ENCODE assay signal across 24 cellular contexts in the genomic region with DNA sequence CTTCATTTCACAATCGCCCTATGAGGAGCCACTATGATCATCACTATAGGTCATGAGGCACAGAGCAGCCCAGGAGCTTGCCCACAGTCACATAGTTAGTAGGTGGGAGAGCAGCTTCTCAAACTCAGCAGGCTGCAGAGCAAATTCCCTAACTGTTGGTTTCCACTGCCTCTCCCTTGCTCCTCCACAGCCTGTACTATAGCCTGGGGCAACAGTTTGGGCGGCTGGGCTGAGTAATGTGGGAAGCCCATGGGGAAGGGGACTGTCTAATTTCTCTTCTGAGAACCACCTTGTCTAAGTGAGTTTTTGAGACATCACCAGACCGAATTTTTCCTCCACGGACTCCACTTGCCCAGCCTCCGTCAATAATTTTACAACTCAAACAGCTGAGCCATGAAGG.
A peak's percentile ranks its signal among the peaks of the same experiment; 100 is the strongest.
DNase-seq lines count a peak whose midpoint lies in the region; ATAC-seq, FAIRE-seq and TF ChIP-seq lines count a peak whose summit lies in the region.
"Had no signal": no experiment of that assay in that cellular context is flagged by ENCODE, and none has a peak within 500 bp of the region (broad histone marks: within the 10 kb centered on the region; RNA-seq: fewer than 3 reads in every experiment).

No MANE protein-coding gene starts in this region.

- no peak for FAIRE-seq in H1 (lab: Jason Lieb, UNC)
- FAIRE-seq: A204.1, GM12878, GM19239 had no signal

- TF ChIP-seq POLR2A in H1 (IDR thresholded peaks at IDR 0.05; ENCODE audit: control extremely low read depth in 1 of 2, low read depth in 2 of 2, low read length in 2 of 2) (no peak), thyroid gland (IDR thresholded peaks at IDR 0.05) (no peak)

- no peak overlapping the region for H4K8ac ChIP-seq in H1 (ENCODE audit: extremely low read depth, insufficient read depth, low read length)
- H4K8ac ChIP-seq in mesendoderm (ENCODE audit: low read depth, low read length) = no peak overlapping the region

- intact Hi-C loops in thyroid gland (cut with DNase I) = no loop called here

- no peaks in the 10 kb centered on the region for H3K36me3 Mint-ChIP-seq in T-cell
- H3K36me3 Mint-ChIP-seq: CD4-positive, CD25-positive, alpha-beta regulatory T cell; CD8-positive, alpha-beta T cell had no signal

- H3K9ac ChIP-seq in H1 (replicated peaks in 1 of 4; ENCODE audit: extremely low read depth in 1 of 4, low read depth in 3 of 4, low read length in 3 of 4) (no peak overlapping the region), mesendoderm (ENCODE audit: low read length) (no peak overlapping the region)
- H3K9ac ChIP-seq: BLaER1 had no signal

- TF ChIP-seq EP300 in H1 (IDR thresholded peaks at IDR 0.05; ENCODE audit: borderline replicate concordance in 1 of 2, low read depth in 2 of 2, low read length in 2 of 2) = no peak

- no peak overlapping the region for H3K4me3 Mint-ChIP-seq in T-cell
- H3K4me3 Mint-ChIP-seq: B cell; CD4-positive, CD25-positive, alpha-beta regulatory T cell; CD8-positive, alpha-beta T cell had no signal

- POLR2A ChIA-PET in H1 (lab: Charles Lee; ENCODE audit: partially characterized antibody) (interaction anchor here (2.0 kb wide), 1 partner anchor 13 kb away, joined by 5 read pairs; no protein-coding TSS in a partner anchor), T-cell (lab: Charles Lee) (no interaction called here)

- peaks cover 0 to 7% (median 0%) of the 10 kb centered on the region in 3 donors for H3K9me3 Mint-ChIP-seq in T-cell
- H3K9me3 Mint-ChIP-seq: CD8-positive, alpha-beta T cell had no signal

- CTCF ChIA-PET in H1 (lab: Charles Lee; ENCODE audit: partially characterized antibody) (interaction anchor here (1.6 to 2.5 kb wide), 2 partner anchors 154 to 240 kb away, joined by 3 to 9 read pairs; no protein-coding TSS in a partner anchor), T-cell (lab: Charles Lee) (no interaction called here)

- H3K27me3 ChIP-seq in H1 (replicated peaks in 1 of 4; ENCODE audit: control insufficient read depth in 3 of 4, extremely low read depth in 1 of 4, insufficient read depth in 3 of 4, low read length in 3 of 4) = no peaks in the 10 kb centered on the region
- no peaks in the 10 kb centered on the region for H3K27me3 ChIP-seq in mesendoderm (ENCODE audit: insufficient read depth, low read length, poor library complexity)
- H3K27me3 ChIP-seq in thyroid gland = no peaks in the 10 kb centered on the region
- H3K27me3 ChIP-seq: BLaER1 had no signal

- H3K4me2 ChIP-seq in H1 (ENCODE audit: insufficient read depth in 1 of 2, low read depth in 2 of 2, low read length in 2 of 2) = no peak overlapping the region
- H3K4me2 ChIP-seq in mesendoderm (ENCODE audit: low read length) = no peak overlapping the region
- H3K4me2 ChIP-seq: BLaER1 had no signal

- no peak overlapping the region for H2AFZ ChIP-seq in H1 (ENCODE audit: low read length)

- H3K23me2 ChIP-seq in H1 (ENCODE audit: low read depth, low read length) = peaks cover 2% of the 10 kb centered on the region; the same call in 1 of the 2 replicates

- no peak overlapping the region for H4K91ac ChIP-seq in H1 (replicated peaks; ENCODE audit: insufficient read length, low read length)

- no peak overlapping the region for H3K27ac Mint-ChIP-seq in T-cell
- H3K27ac Mint-ChIP-seq: B cell; CD8-positive, alpha-beta T cell had no signal

- H2BK120ac ChIP-seq in H1 (replicated peaks; ENCODE audit: low read depth, low read length) (no peak overlapping the region), mesendoderm (ENCODE audit: low read depth, low read length) (no peak overlapping the region)

- no peaks in the 10 kb centered on the region for H3K9me3 ChIP-seq in H1 (ENCODE audit: insufficient read depth in 2 of 2, low read depth in 1 of 2, low read length in 1 of 2)
- H3K9me3 ChIP-seq in thyroid gland = no peaks in the 10 kb centered on the region
- H3K9me3 ChIP-seq: BLaER1, Caco-2 had no signal

- H3K27me3 Mint-ChIP-seq in T-cell = peaks cover 4 to 16% of the 10 kb centered on the region in 2 donors
- H3K27me3 Mint-ChIP-seq: CD4-positive, CD25-positive, alpha-beta regulatory T cell had no signal

- WGBS in H1 (ENCODE audit: extremely low coverage in 1 of 2, insufficient coverage in 1 of 2, insufficient read length in 1 of 2, insufficient replicate concordance in 2 of 2, low coverage in 1 of 2, low lambda C conversion rate in 2 of 2, missing lambda C conversion rate in 1 of 2), 2 experiments = 91% methylated on average over 5 of the region's 5 CpGs; no CpG with 5 or more reads in 1 of the 2 experiments
- no CpG with 5 or more reads among the region's 5 CpGs for WGBS in mesendoderm (ENCODE audit: extremely low coverage, insufficient coverage, low lambda C conversion rate)
- WGBS in thyroid gland, 2 donors = 39 to 53% methylated on average over 5 of the region's 5 CpGs

- H2BK15ac ChIP-seq in H1 (ENCODE audit: low read length) = peak overlapping the region; percentile 1; the same call in 1 of the 2 replicates
- H2BK15ac ChIP-seq in mesendoderm (replicated peaks; ENCODE audit: low read depth) = no peak overlapping the region

- ATAC-seq in T-cell (replicated peaks in 1 of 4) = no peak
- ATAC-seq: CD8-positive, alpha-beta T cell; GM12878 had no signal

- H3K23ac ChIP-seq in H1 (ENCODE audit: insufficient read length) (no peak overlapping the region), mesendoderm (ENCODE audit: low read length) (no peak overlapping the region)

- H4K5ac ChIP-seq in H1 (ENCODE audit: insufficient read length, low read depth, low read length) (no peak overlapping the region), mesendoderm (ENCODE audit: low read length) (no peak overlapping the region)

- H2BK5ac ChIP-seq in H1 (ENCODE audit: low read depth, low read length) (no peak overlapping the region), mesendoderm (ENCODE audit: low read length) (no peak overlapping the region)

- DNase-seq in NCI-H748 (lab: John Stamatoyannopoulos, UW; ENCODE audit: unreplicated experiment) = peak; percentile 0
- no peak for DNase-seq in NCI-H748 treated with DMSO at 0.1 percent for 48 hours (lab: John Stamatoyannopoulos, UW)
- peak; percentile 75 for DNase-seq in ELF-1 (ENCODE audit: low read depth, low spot score)
- DNase-seq in H1 (ENCODE audit: low read depth in 1 of 2, low spot score in 2 of 2) = no peak
- DNase-seq in mesendoderm = peak; percentile 26
- DNase-seq in thyroid gland = no peak
- no peak for DNase-seq in LoVo (ENCODE audit: low spot score)
- no peak for DNase-seq in T-cell
- DNase-seq: Caco-2; CD4-positive, CD25-positive, alpha-beta regulatory T cell; CD8-positive, alpha-beta T cell; DMS153; DND-41; GDM1; GOT3; H7; HCEC 1CT had no signal

- H3K18ac ChIP-seq in H1 (ENCODE audit: extremely low read depth, low read length) (no peak overlapping the region), mesendoderm (ENCODE audit: low read length) (no peak overlapping the region)

- no peaks in the 10 kb centered on the region for H4K20me1 ChIP-seq in H1 (replicated peaks in 1 of 2; ENCODE audit: control insufficient read depth in 1 of 2, insufficient read depth in 2 of 2, low read length in 2 of 2)
- H4K20me1 ChIP-seq: BLaER1 had no signal

- H2BK20ac ChIP-seq in H1 (ENCODE audit: low read length) = no peak overlapping the region

- TF ChIP-seq CTCF in H1 (IDR thresholded peaks at IDR 0.05; ENCODE audit: control extremely low read depth in 1 of 3, insufficient read depth in 1 of 3, low read depth in 1 of 3, low read length in 3 of 3) (no peak), thyroid gland (IDR thresholded peaks at IDR 0.05) (no peak)

- H3K27ac ChIP-seq in H1 (ENCODE audit: low read depth, low read length) (no peak overlapping the region), mesendoderm (ENCODE audit: low read depth, low read length) (no peak overlapping the region), thyroid gland (no peak overlapping the region)
- H3K27ac ChIP-seq: 22Rv1, BLaER1, C4-2B had no signal

- H2AK5ac ChIP-seq in H1 (ENCODE audit: low read depth, low read length) (no peak overlapping the region), mesendoderm (ENCODE audit: low read length) (no peak overlapping the region)

- no peak overlapping the region for H3K4ac ChIP-seq in H1 (replicated peaks; ENCODE audit: insufficient read length, low read depth, low read length)
- no peak overlapping the region for H3K4ac ChIP-seq in mesendoderm (ENCODE audit: low read depth, low read length)

- H3K4me1 ChIP-seq in H1 (replicated peaks in 1 of 4; ENCODE audit: control insufficient read depth in 3 of 4, insufficient read depth in 4 of 4, low read length in 3 of 4) (no peaks in the 10 kb centered on the region), mesendoderm (ENCODE audit: control insufficient read depth, low read depth, low read length) (no peaks in the 10 kb centered on the region), thyroid gland (no peaks in the 10 kb centered on the region)
- H3K4me1 ChIP-seq: BLaER1, Caco-2 had no signal

- H3K4me3 ChIP-seq in H1 (ENCODE audit: extremely low read depth in 1 of 4, insufficient read depth in 2 of 4, low read depth in 3 of 4, low read length in 4 of 4) (no peak overlapping the region), mesendoderm (ENCODE audit: low read length) (no peak overlapping the region), thyroid gland (replicated peaks in 1 of 3) (no peak overlapping the region)
- H3K4me3 ChIP-seq: BLaER1, GM12878 had no signal

- TF ChIP-seq RAD21 in H1 (IDR thresholded peaks at IDR 0.05 in 1 of 2, conservative IDR thresholded peaks at IDR 0.05 in 1 of 2; ENCODE audit: low read depth in 2 of 2, low read length in 2 of 2) = no peak

- 0 out of 2 replicates have a peak overlapping the region, but pooled peaks have one; percentile 50 for H2BK12ac ChIP-seq in H1 (ENCODE audit: low read depth, low read length)

- H3K56ac ChIP-seq in H1 (replicated peaks; ENCODE audit: insufficient read length, low read depth, low read length) (no peak overlapping the region), mesendoderm (ENCODE audit: low read length) (no peak overlapping the region)

- H3K79me1 ChIP-seq in H1 (ENCODE audit: low read depth, low read length) = no peaks in the 10 kb centered on the region
- H3K79me1 ChIP-seq in mesendoderm (ENCODE audit: low read length) = no peaks in the 10 kb centered on the region

- no peaks in the 10 kb centered on the region for H3K79me2 ChIP-seq in H1 (ENCODE audit: control insufficient read depth in 1 of 2, insufficient read depth in 2 of 2, low read length in 2 of 2)
- H3K79me2 ChIP-seq in mesendoderm (ENCODE audit: control insufficient read depth, insufficient read depth, low read length) = no peaks in the 10 kb centered on the region

- no peak overlapping the region for H3K14ac ChIP-seq in H1 (ENCODE audit: insufficient read length)

- H3K4me1 Mint-ChIP-seq in T-cell = no peaks in the 10 kb centered on the region
- H3K4me1 Mint-ChIP-seq: B cell; CD4-positive, CD25-positive, alpha-beta regulatory T cell had no signal

- no peaks in the 10 kb centered on the region for H3K36me3 ChIP-seq in H1 (ENCODE audit: control insufficient read depth in 2 of 4, insufficient read depth in 4 of 4, low read length in 3 of 4)
- no peaks in the 10 kb centered on the region for H3K36me3 ChIP-seq in mesendoderm (ENCODE audit: control insufficient read depth, insufficient read depth, low read length)
- no peaks in the 10 kb centered on the region for H3K36me3 ChIP-seq in thyroid gland
- H3K36me3 ChIP-seq: BLaER1 had no signal

TF ChIP-seq in H1, 55 proteins besides CTCF, POLR2A, EP300 and RAD21 (continues in another document):
- TF ChIP-seq TEAD4 (IDR thresholded peaks at IDR 0.05; ENCODE audit: low read depth, low read length) (no peak), YY1 (IDR thresholded peaks at IDR 0.05; ENCODE audit: low read depth, low read length) (no peak), CREB1 (IDR thresholded peaks at IDR 0.05) (no peak)

Comparison
In these comparisons a context has a peak if more than half of its experiments do, and no peak if none do; other contexts are left out.
1. DNase-seq: peak in NCI-H748 (single experiment), ELF-1 (single experiment) and mesendoderm (single experiment); none in NCI-H748 treated with DMSO at 0.1 percent for 48 hours (single experiment), H1 (0 of 2), thyroid gland (0 of 2), LoVo (single experiment) and T-cell (0 of 34).